ENCODE assay signal across 6 cellular contexts in genomic region chr20:63697357-63697867, GRCh38. TPM values are rescaled to one million over a fixed set of nuclear protein-coding genes. Genes with fewer than 3 reads are reported as not detected.
DNase-seq lines count a peak whose midpoint lies in the region; ATAC-seq and TF ChIP-seq lines count a peak whose summit lies in the region.

No MANE protein-coding gene starts in this region.

- H3K27me3 ChIP-seq in adipocyte (replicated peaks; ENCODE audit: control insufficient read depth, insufficient read depth, low read length): no peaks in the 10 kb centered on the region

- ATAC-seq in mucosa of descending colon (peak; percentile 0), HG03097 (IDR thresholded peaks at IDR 0.05; ENCODE audit: low FRiP score, unreplicated experiment) (no peak), HG03135 (IDR thresholded peaks at IDR 0.05; ENCODE audit: unreplicated experiment) (no peak)

- H3K9me3 ChIP-seq in adipocyte (ENCODE audit: control insufficient read depth, low read length): no peaks in the 10 kb centered on the region
- H3K9me3 ChIP-seq in mucosa of descending colon: no peaks in the 10 kb centered on the region

- TF ChIP-seq CTCF in mucosa of descending colon (IDR thresholded peaks at IDR 0.05) (no peak), GM13977 (IDR thresholded peaks at IDR 0.05; ENCODE audit: extremely low read depth, insufficient read depth, missing control alignments) (no peak)

- H3K36me3 ChIP-seq in adipocyte (ENCODE audit: control insufficient read depth, insufficient read depth, low read length, severe bottlenecking) (no peaks in the 10 kb centered on the region), mucosa of descending colon (ENCODE audit: low read depth) (no peaks in the 10 kb centered on the region)

- H3K9ac ChIP-seq in adipocyte (ENCODE audit: low read length): peak overlapping the region; percentile 83

- H3K4me3 ChIP-seq in adipocyte (ENCODE audit: low read length) (no peak overlapping the region), mucosa of descending colon (no peak overlapping the region)

- in situ Hi-C loops in GM13977 (cut with MboI; ENCODE audit: low pct_unique_long_range_greater_than_20kb, low sequenced_read_pairs, unreplicated experiment): no loop called here

- peak; percentile 28 for DNase-seq in ELF-1 (ENCODE audit: low read depth, low spot score)
- DNase-seq in adipocyte (ENCODE audit: low read depth): no peak
- peak in 2 of 3 donors; percentile 30 to 58 for DNase-seq in mucosa of descending colon
- no peak for DNase-seq in GM13977 (ENCODE audit: low spot score)

- peaks cover 39% of the 10 kb centered on the region for H3K4me1 ChIP-seq in adipocyte (ENCODE audit: control insufficient read depth, insufficient read depth, low read length)
- H3K4me1 ChIP-seq in mucosa of descending colon (ENCODE audit: low read depth): peaks cover 36% of the 10 kb centered on the region

- intact Hi-C loops in mucosa of descending colon (cut with DNase I, micrococcal nuclease): no loop called here

RNA-seq across cellular contexts. Expression of gene TNFRSF6B, which starts 1.0 kb away (rescaled TPM):
- total RNA-seq in mucosa of descending colon: 10 to 100 TPM in 1 of 3 donors, not detected in 2; 19.7 TPM

RNA-seq across cellular contexts. Expression of gene ARFRP1, which starts 10.4 kb away (rescaled TPM):
- 10 to 100 TPM; 64.5 to 69.7 (median 68.6) TPM for total RNA-seq in mucosa of descending colon

RNA-seq across cellular contexts. Expression of gene ZGPAT, which starts 10.4 kb away (rescaled TPM):
- 10 to 100 TPM; 24.3 to 34.0 (median 31.7) TPM for total RNA-seq in mucosa of descending colon

RNA-seq across cellular contexts. Expression of gene LIME1, which starts 39.1 kb away (rescaled TPM):
- 10 to 100 TPM; 10.4 to 11.2 (median 10.8) TPM for total RNA-seq in mucosa of descending colon

RNA-seq across cellular contexts. Expression of gene RTEL1, which starts 39.3 kb away (rescaled TPM):
- 10 to 100 TPM; 23.5 to 42.8 (median 34.2) TPM for total RNA-seq in mucosa of descending colon

Comparison
In these comparisons a context has a peak if more than half of its experiments do, and no peak if none do; other contexts are left out.
1. DNase-seq: peak in ELF-1 (single experiment) and mucosa of descending colon (2 of 3); none in adipocyte (single experiment) and GM13977 (single experiment).